8 cellular contexts compared by ENCODE assay signal in genomic region chr10:14602807-14603538, GRCh38.
A peak's percentile ranks its signal among the peaks of the same experiment; 100 is the strongest.
DNase-seq lines count a peak whose midpoint lies in the region; ATAC-seq and TF ChIP-seq lines count a peak whose summit lies in the region.

No MANE protein-coding gene starts in this region.

- 43 to 49% (median 48%) methylated on average over 9 of the region's 9 CpGs for WGBS in psoas muscle, 3 donors

- ATAC-seq in psoas muscle (no peak), esophagus mucosa (no peak), HG02981 (IDR thresholded peaks at IDR 0.05; ENCODE audit: unreplicated experiment) (no peak)

- intact Hi-C loops in psoas muscle (cut with DNase I), result loop anchor here in 1 of 2 donors (5.0 kb wide), 1 partner anchor 234 kb away; the partner anchor contains the start of genes CDNF, HSPA14 and MSANTD7

- H3K27ac ChIP-seq in SJCRH30, result no peak overlapping the region
- no peak overlapping the region for H3K27ac ChIP-seq in psoas muscle

- DNase-seq in SJCRH30, result no peak
- no peak for DNase-seq in fibroblast of mammary gland (ENCODE audit: low read depth)
- no peak for DNase-seq in psoas muscle
- no peak for DNase-seq in AG08395 (ENCODE audit: low spot score)
- DNase-seq in activated CD4-positive, alpha-beta T cell treated with anti-CD3 and anti-CD28 coated beads, Interleukin-2, amount 50 U/mL, for 4 hours, result no peak

- peak overlapping the region; percentile 97 for H3K4me3 ChIP-seq in GM08714 (ENCODE audit: low read length)
- peak overlapping the region; percentile 63 for H3K4me3 ChIP-seq in SJCRH30
- H3K4me3 ChIP-seq in fibroblast of mammary gland (ENCODE audit: control insufficient read depth, low read depth, low read length), result peak overlapping the region; percentile 43
- H3K4me3 ChIP-seq in psoas muscle, result peak overlapping the region; percentile 71

- H3K4me1 ChIP-seq in SJCRH30 (peaks cover 8% of the 10 kb centered on the region), psoas muscle (peaks cover 6% of the 10 kb centered on the region)

- H3K27me3 ChIP-seq in SJCRH30 (no peaks in the 10 kb centered on the region), psoas muscle (ENCODE audit: insufficient read depth in 3 of 3, low read length in 2 of 3) (no peaks in the 10 kb centered on the region)

- H3K9me3 ChIP-seq in SJCRH30 (replicated peaks), result no peaks in the 10 kb centered on the region
- H3K9me3 ChIP-seq in psoas muscle, result no peaks in the 10 kb centered on the region

- TF ChIP-seq CTCF in fibroblast of mammary gland (conservative IDR thresholded peaks at IDR 0.05; ENCODE audit: control insufficient read depth, insufficient read depth, low read depth, low read length) (no peak), psoas muscle (IDR thresholded peaks at IDR 0.05) (no peak)

- H3K36me3 ChIP-seq in SJCRH30 (no peaks in the 10 kb centered on the region), psoas muscle (ENCODE audit: insufficient read depth in 1 of 2, low read depth in 1 of 2) (no peaks in the 10 kb centered on the region)

Comparison
In these comparisons a context has a peak if more than half of its experiments do, and no peak if none do; other contexts are left out.
1. H3K4me3 ChIP-seq: peak in every context shown above with its lines; median percentile 97 in GM08714; 71 in psoas muscle; 63 in SJCRH30; 43 in fibroblast of mammary gland.